19 cellular contexts compared by ENCODE assay signal in genomic region chr22:20952544-20953341, GRCh38. TPM values are rescaled to one million over a fixed set of nuclear protein-coding genes. Genes with fewer than 3 reads are reported as not detected.
DNase-seq lines count a peak whose midpoint lies in the region; ATAC-seq and TF ChIP-seq lines count a peak whose summit lies in the region.
"Had no signal": no experiment of that assay in that cellular context is flagged by ENCODE, and none has a peak within 500 bp of the region (broad histone marks: within the 10 kb centered on the region; RNA-seq: fewer than 3 reads in every experiment).

No MANE protein-coding gene starts in this region.

- TF ChIP-seq CTCF in liver (IDR thresholded peaks at IDR 0.05; ENCODE audit: low read depth, low read length, missing input control): no peak
- TF ChIP-seq CTCF in smooth muscle cell (IDR thresholded peaks at IDR 0.05; ENCODE audit: borderline replicate concordance, insufficient read depth, poor library complexity, severe bottlenecking): no peak

- no peak for TF ChIP-seq RAD21 in liver (IDR thresholded peaks at IDR 0.05)

- ATAC-seq in GM18498 (IDR thresholded peaks at IDR 0.05; ENCODE audit: unreplicated experiment): no peak
- ATAC-seq: heart left ventricle, left cardiac atrium had no signal

- H3K27ac ChIP-seq in liver (ENCODE audit: low read depth in 1 of 2, low read length in 2 of 2) (peak overlapping the region; percentile 67), smooth muscle cell (ENCODE audit: low read depth) (peak overlapping the region; percentile 19)
- H3K27ac ChIP-seq: heart left ventricle had no signal

- peaks cover 0 to 13% (median 6%) of the 10 kb centered on the region in 4 donors for H3K36me3 ChIP-seq in liver (ENCODE audit: control insufficient read depth in 4 of 4, insufficient read depth in 3 of 4, low read depth in 1 of 4, low read length in 3 of 4)
- no peaks in the 10 kb centered on the region for H3K36me3 ChIP-seq in smooth muscle cell (ENCODE audit: low read depth)

- peaks cover 31% of the 10 kb centered on the region for H3K79me2 ChIP-seq in smooth muscle cell (ENCODE audit: low read depth)

- no peak overlapping the region for H3K9ac ChIP-seq in liver (ENCODE audit: low read depth in 1 of 2, low read length in 2 of 2)
- H3K9ac ChIP-seq in smooth muscle cell (ENCODE audit: low read depth): no peak overlapping the region

- H3K4me1 ChIP-seq in liver (ENCODE audit: control insufficient read depth in 4 of 4, insufficient read depth in 4 of 4, low read length in 3 of 4) (peaks cover 23 to 75% (median 57%) of the 10 kb centered on the region in 4 donors), smooth muscle cell (ENCODE audit: low read depth) (peaks cover under 1% of the 10 kb centered on the region)

- WGBS in liver: 54% methylated on average over 13 of the region's 13 CpGs
- 96% methylated on average over 13 of the region's 13 CpGs for WGBS in smooth muscle cell (ENCODE audit: low lambda C conversion rate)

- no peak overlapping the region for H3K4me2 ChIP-seq in smooth muscle cell

- H3K27me3 ChIP-seq in liver (ENCODE audit: control insufficient read depth in 4 of 4, insufficient read depth in 4 of 4, low read length in 3 of 4): no peaks in the 10 kb centered on the region
- no peaks in the 10 kb centered on the region for H3K27me3 ChIP-seq in smooth muscle cell (ENCODE audit: low read depth)
- H3K27me3 ChIP-seq: heart left ventricle, stomach had no signal

- no peak overlapping the region for H2AFZ ChIP-seq in smooth muscle cell (ENCODE audit: low read depth)

- H3F3A ChIP-seq in smooth muscle cell (ENCODE audit: low read depth): peaks cover 20% of the 10 kb centered on the region

- H3K9me3 ChIP-seq in liver (ENCODE audit: control insufficient read depth in 4 of 4, low read length in 3 of 4): no peaks in the 10 kb centered on the region
- no peaks in the 10 kb centered on the region for H3K9me3 ChIP-seq in smooth muscle cell (replicated peaks; ENCODE audit: low read depth)
- H3K9me3 ChIP-seq: heart left ventricle, stomach had no signal

- DNase-seq in NCI-H2171 treated with DMSO at 0.1 percent for 48 hours (lab: John Stamatoyannopoulos, UW) (peak; percentile 28), NCI-H2171 (lab: John Stamatoyannopoulos, UW) (no peak), SHP77 (lab: John Stamatoyannopoulos, UW) (peak; percentile 85 to 89), smooth muscle cell (lab: John Stamatoyannopoulos, UW; ENCODE audit: unreplicated experiment) (no peak), GDM1 (lab: John Stamatoyannopoulos, UW) (no peak), SIG-M5 treated with dmso at 0.1 percent for 504 hours (lab: John Stamatoyannopoulos, UW; ENCODE audit: unreplicated experiment) (no peak)
- DNase-seq: activated CD4-positive, alpha-beta T cell treated with anti-CD3 and anti-CD28 coated beads for 1 hour; activated T-cell treated with anti-CD3 and anti-CD28 coated beads for 4 hours; CD8-positive, alpha-beta memory T cell; central memory CD4-positive, alpha-beta T cell; HCEC 1CT; heart left ventricle; left cardiac atrium; naive B cell; stomach; T-helper 1 cell had no signal

- H3K4me3 ChIP-seq in liver (ENCODE audit: low read depth in 1 of 3, low read length in 3 of 3) (no peak overlapping the region), smooth muscle cell (no peak overlapping the region)
- H3K4me3 ChIP-seq: heart left ventricle, stomach had no signal

- H4K20me1 ChIP-seq in smooth muscle cell (ENCODE audit: low read depth): peaks cover 81% of the 10 kb centered on the region

TF ChIP-seq in liver, 16 proteins besides CTCF, POLR2A, EP300 and RAD21:
- TF ChIP-seq FOXA2 (IDR thresholded peaks at IDR 0.05): peak; percentile 62
- TF ChIP-seq JUND (IDR thresholded peaks at IDR 0.05): no peak
- TF ChIP-seq, protein P1, sequence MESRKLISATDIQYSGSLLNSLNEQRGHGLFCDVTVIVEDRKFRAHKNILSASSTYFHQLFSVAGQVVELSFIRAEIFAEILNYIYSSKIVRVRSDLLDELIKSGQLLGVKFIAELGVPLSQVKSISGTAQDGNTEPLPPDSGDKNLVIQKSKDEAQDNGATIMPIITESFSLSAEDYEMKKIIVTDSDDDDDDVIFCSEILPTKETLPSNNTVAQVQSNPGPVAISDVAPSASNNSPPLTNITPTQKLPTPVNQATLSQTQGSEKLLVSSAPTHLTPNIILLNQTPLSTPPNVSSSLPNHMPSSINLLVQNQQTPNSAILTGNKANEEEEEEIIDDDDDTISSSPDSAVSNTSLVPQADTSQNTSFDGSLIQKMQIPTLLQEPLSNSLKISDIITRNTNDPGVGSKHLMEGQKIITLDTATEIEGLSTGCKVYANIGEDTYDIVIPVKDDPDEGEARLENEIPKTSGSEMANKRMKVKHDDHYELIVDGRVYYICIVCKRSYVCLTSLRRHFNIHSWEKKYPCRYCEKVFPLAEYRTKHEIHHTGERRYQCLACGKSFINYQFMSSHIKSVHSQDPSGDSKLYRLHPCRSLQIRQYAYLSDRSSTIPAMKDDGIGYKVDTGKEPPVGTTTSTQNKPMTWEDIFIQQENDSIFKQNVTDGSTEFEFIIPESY (IDR thresholded peaks at IDR 0.05): peak; percentile 27
- TF ChIP-seq, protein P2, sequence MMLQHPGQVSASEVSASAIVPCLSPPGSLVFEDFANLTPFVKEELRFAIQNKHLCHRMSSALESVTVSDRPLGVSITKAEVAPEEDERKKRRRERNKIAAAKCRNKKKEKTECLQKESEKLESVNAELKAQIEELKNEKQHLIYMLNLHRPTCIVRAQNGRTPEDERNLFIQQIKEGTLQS (IDR thresholded peaks at IDR 0.05): no peak
- TF ChIP-seq HNF4G (IDR thresholded peaks at IDR 0.05): no peak
- TF ChIP-seq EGR1 (IDR thresholded peaks at IDR 0.05; ENCODE audit: low read depth in 2 of 2): no peak
- peak; percentile 15 to 66 for TF ChIP-seq RXRA (IDR thresholded peaks at IDR 0.05)
- TF ChIP-seq, protein P3, sequence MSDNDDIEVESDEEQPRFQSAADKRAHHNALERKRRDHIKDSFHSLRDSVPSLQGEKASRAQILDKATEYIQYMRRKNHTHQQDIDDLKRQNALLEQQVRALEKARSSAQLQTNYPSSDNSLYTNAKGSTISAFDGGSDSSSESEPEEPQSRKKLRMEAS (IDR thresholded peaks at IDR 0.05): peak; percentile 46
- no peak for TF ChIP-seq TAF1 (conservative IDR thresholded peaks at IDR 0.05)
- TF ChIP-seq YY1 (IDR thresholded peaks at IDR 0.05): no peak
- TF ChIP-seq, protein P4, sequence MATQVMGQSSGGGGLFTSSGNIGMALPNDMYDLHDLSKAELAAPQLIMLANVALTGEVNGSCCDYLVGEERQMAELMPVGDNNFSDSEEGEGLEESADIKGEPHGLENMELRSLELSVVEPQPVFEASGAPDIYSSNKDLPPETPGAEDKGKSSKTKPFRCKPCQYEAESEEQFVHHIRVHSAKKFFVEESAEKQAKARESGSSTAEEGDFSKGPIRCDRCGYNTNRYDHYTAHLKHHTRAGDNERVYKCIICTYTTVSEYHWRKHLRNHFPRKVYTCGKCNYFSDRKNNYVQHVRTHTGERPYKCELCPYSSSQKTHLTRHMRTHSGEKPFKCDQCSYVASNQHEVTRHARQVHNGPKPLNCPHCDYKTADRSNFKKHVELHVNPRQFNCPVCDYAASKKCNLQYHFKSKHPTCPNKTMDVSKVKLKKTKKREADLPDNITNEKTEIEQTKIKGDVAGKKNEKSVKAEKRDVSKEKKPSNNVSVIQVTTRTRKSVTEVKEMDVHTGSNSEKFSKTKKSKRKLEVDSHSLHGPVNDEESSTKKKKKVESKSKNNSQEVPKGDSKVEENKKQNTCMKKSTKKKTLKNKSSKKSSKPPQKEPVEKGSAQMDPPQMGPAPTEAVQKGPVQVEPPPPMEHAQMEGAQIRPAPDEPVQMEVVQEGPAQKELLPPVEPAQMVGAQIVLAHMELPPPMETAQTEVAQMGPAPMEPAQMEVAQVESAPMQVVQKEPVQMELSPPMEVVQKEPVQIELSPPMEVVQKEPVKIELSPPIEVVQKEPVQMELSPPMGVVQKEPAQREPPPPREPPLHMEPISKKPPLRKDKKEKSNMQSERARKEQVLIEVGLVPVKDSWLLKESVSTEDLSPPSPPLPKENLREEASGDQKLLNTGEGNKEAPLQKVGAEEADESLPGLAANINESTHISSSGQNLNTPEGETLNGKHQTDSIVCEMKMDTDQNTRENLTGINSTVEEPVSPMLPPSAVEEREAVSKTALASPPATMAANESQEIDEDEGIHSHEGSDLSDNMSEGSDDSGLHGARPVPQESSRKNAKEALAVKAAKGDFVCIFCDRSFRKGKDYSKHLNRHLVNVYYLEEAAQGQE (IDR thresholded peaks at IDR 0.05): no peak
- TF ChIP-seq GABPA (IDR thresholded peaks at IDR 0.05 in 1 of 2, conservative IDR thresholded peaks at IDR 0.05 in 1 of 2): no peak
- peak; percentile 74 to 79 for TF ChIP-seq HNF4A (conservative IDR thresholded peaks at IDR 0.05)
- peak; percentile 29 for TF ChIP-seq FOXA1 (IDR thresholded peaks at IDR 0.05)
- TF ChIP-seq SP1 (IDR thresholded peaks at IDR 0.05): peak; percentile 69
- no peak for TF ChIP-seq NR2F2 (IDR thresholded peaks at IDR 0.05)

RNA-seq across cellular contexts. Expression of gene AIFM3, which starts 14.3 kb away (rescaled TPM):
- under 1 TPM; 0.51 to 0.75 TPM for total RNA-seq in liver
- 1 to 10 TPM in 1 of 2 donors, under 1 TPM in 1; 0.38 to 1.1 TPM for polyA plus RNA-seq in liver
- total RNA-seq in smooth muscle cell: 0.85 and 0.94 TPM in 2 replicates
- 0.13 TPM in 1 of 2 replicates, not detected in the other for polyA plus RNA-seq in smooth muscle cell
- total RNA-seq: LHCN-M2 had no signal
- polyA plus RNA-seq: CD8-positive, alpha-beta memory T cell had no signal

RNA-seq across cellular contexts. Expression of gene LZTR1, which starts 29.4 kb away (rescaled TPM):
- total RNA-seq in liver (10 to 100 TPM; 11.1 to 32.5 TPM), smooth muscle cell (28.1 and 34.2 TPM in 2 replicates)
- polyA plus RNA-seq in liver (10 to 100 TPM in 1 of 2 donors, 1 to 10 TPM in 1; 7.9 to 15.3 TPM), smooth muscle cell (43.9 and 49.7 TPM in 2 replicates)

RNA-seq across cellular contexts. Expression of gene CRKL, which starts 35.5 kb away (rescaled TPM):
- total RNA-seq in liver: 10 to 100 TPM; 30.0 to 45.5 TPM
- polyA plus RNA-seq in liver: 10 to 100 TPM; 12.0 to 15.2 TPM
- 40.9 TPM in 2 replicates for total RNA-seq in smooth muscle cell
- polyA plus RNA-seq in smooth muscle cell: 25.1 and 26.6 TPM in 2 replicates

RNA-seq across cellular contexts. Expression of gene THAP7, which starts 49.2 kb away (rescaled TPM):
- total RNA-seq in liver: 10 to 100 TPM; 10.4 to 18.3 TPM
- polyA plus RNA-seq in liver: 10 to 100 TPM; 20.6 to 21.9 TPM
- 16.6 and 28.0 TPM in 2 replicates for total RNA-seq in smooth muscle cell
- polyA plus RNA-seq in smooth muscle cell: 26.8 and 38.6 TPM in 2 replicates

Comparison
In these comparisons a context has a peak if more than half of its experiments do, and no peak if none do; other contexts are left out.
1. DNase-seq: peak in NCI-H2171 treated with DMSO at 0.1 percent for 48 hours (single experiment) and SHP77 (2 of 2); none in NCI-H2171 (single experiment), smooth muscle cell (single experiment), GDM1 (single experiment) and SIG-M5 treated with dmso at 0.1 percent for 504 hours (single experiment).